ENCODE assay signal across 8 cellular contexts in genomic region chrX:51332188-51332942, GRCh38. TPM values are rescaled to one million over a fixed set of nuclear protein-coding genes. Genes with fewer than 3 reads are reported as not detected.
DNase-seq lines count a peak whose midpoint lies in the region; ATAC-seq and TF ChIP-seq lines count a peak whose summit lies in the region.

Gene NUDT10, plus strand, starts transcription at chrX:51332822. Its CDS starts 144 bp downstream, at chrX:51332966.

- intact Hi-C loops in upper lobe of right lung (cut with DNase I): no loop called here

- H3K79me1 ChIP-seq in neuronal stem cell (ENCODE audit: low read depth, low read length): no peaks in the 10 kb centered on the region

- H4K8ac ChIP-seq in neuronal stem cell (ENCODE audit: low read depth, low read length): no peak within 1 kb of the TSS

- no peaks in the 10 kb centered on the region for H3K4me1 ChIP-seq in neuronal stem cell (ENCODE audit: control insufficient read depth in 2 of 2, insufficient read depth in 1 of 2, low read depth in 1 of 2, low read length in 2 of 2)
- H3K4me1 ChIP-seq in upper lobe of right lung: no peaks in the 10 kb centered on the region

- no peak within 1 kb of the TSS for H2BK120ac ChIP-seq in neuronal stem cell (ENCODE audit: low read depth, low read length)

- no peak within 1 kb of the TSS for H2BK15ac ChIP-seq in neuronal stem cell (ENCODE audit: low read length)

- H3K4ac ChIP-seq in neuronal stem cell (ENCODE audit: low read length): no peak within 1 kb of the TSS

- peak; percentile 30 for DNase-seq in AG20443 (ENCODE audit: low spot score)
- peak; percentile 12 for DNase-seq in M059J (ENCODE audit: low read depth)
- DNase-seq in activated T-cell treated with anti-CD3 and anti-CD28 coated beads, Interleukin-2, amount 50 U/mL, for 1 hour: peak; percentile 32
- DNase-seq in fibroblast of villous mesenchyme (ENCODE audit: low read depth): peak; percentile 4
- peak; percentile 75 for DNase-seq in neuronal stem cell (ENCODE audit: low spot score)
- DNase-seq in upper lobe of right lung: peak; percentile 69

- peak within 1 kb of the TSS; percentile 56 for H3K14ac ChIP-seq in neuronal stem cell (ENCODE audit: low read length)

- TF ChIP-seq CTCF in fibroblast of villous mesenchyme (IDR thresholded peaks at IDR 0.05; ENCODE audit: insufficient read depth, low read depth, low read length) (no peak), upper lobe of right lung (IDR thresholded peaks at IDR 0.05) (no peak)

- no peak within 1 kb of the TSS for H2AK5ac ChIP-seq in neuronal stem cell (ENCODE audit: low read depth, low read length)

- no peak within 1 kb of the TSS for H2BK5ac ChIP-seq in neuronal stem cell (ENCODE audit: low read length)

- peaks cover 0 to 22% (median 0%) of the 10 kb centered on the region in 3 experiments for H3K27me3 ChIP-seq in neuronal stem cell (ENCODE audit: control insufficient read depth in 3 of 3, insufficient read depth in 3 of 3, low read depth in 1 of 3, low read length in 3 of 3)
- no peaks in the 10 kb centered on the region for H3K27me3 ChIP-seq in upper lobe of right lung

- ATAC-seq in upper lobe of right lung: peak; percentile 71
- ATAC-seq in GM19452 (IDR thresholded peaks at IDR 0.05; ENCODE audit: unreplicated experiment): no peak
- ATAC-seq in GM19035 (IDR thresholded peaks at IDR 0.05; ENCODE audit: unreplicated experiment): no peak

- H3K4me2 ChIP-seq in neuronal stem cell (ENCODE audit: insufficient read depth, low read length, poor library complexity, severe bottlenecking): peak within 1 kb of the TSS; percentile 54

- H2AFZ ChIP-seq in neuronal stem cell (ENCODE audit: low read length): peak within 1 kb of the TSS; percentile 91

- H3K9me3 ChIP-seq in neuronal stem cell (replicated peaks in 1 of 2; ENCODE audit: control insufficient read depth in 2 of 2, insufficient read depth in 1 of 2, low read depth in 1 of 2, low read length in 2 of 2) (no peaks in the 10 kb centered on the region), upper lobe of right lung (no peaks in the 10 kb centered on the region)

- H3K18ac ChIP-seq in neuronal stem cell (ENCODE audit: low read length): peak within 1 kb of the TSS; percentile 81

- H3K23ac ChIP-seq in neuronal stem cell (ENCODE audit: low read depth, low read length, poor library complexity): no peak within 1 kb of the TSS

- no peak within 1 kb of the TSS for H2BK12ac ChIP-seq in neuronal stem cell (ENCODE audit: low read length)

- H3K4me3 ChIP-seq in fibroblast of villous mesenchyme (ENCODE audit: low read depth, low read length): peak within 1 kb of the TSS; percentile 40
- H3K4me3 ChIP-seq in neuronal stem cell (ENCODE audit: low read length in 2 of 2): peak within 1 kb of the TSS; percentile 50 to 84
- H3K4me3 ChIP-seq in upper lobe of right lung: peak within 1 kb of the TSS; percentile 44

- H3K36me3 ChIP-seq in neuronal stem cell (replicated peaks in 1 of 2; ENCODE audit: control insufficient read depth in 2 of 2, insufficient read depth in 2 of 2, low read length in 2 of 2) (no peaks in the 10 kb centered on the region), upper lobe of right lung (no peaks in the 10 kb centered on the region)

- peak within 1 kb of the TSS; percentile 78 for H3K9ac ChIP-seq in neuronal stem cell (ENCODE audit: low read depth, low read length, poor library complexity)

- H4K91ac ChIP-seq in neuronal stem cell (ENCODE audit: low read depth, low read length, poor library complexity): no peak within 1 kb of the TSS

- H3K27ac ChIP-seq in neuronal stem cell (replicated peaks; ENCODE audit: low read length) (peak within 1 kb of the TSS; percentile 49), upper lobe of right lung (no peak within 1 kb of the TSS)

- WGBS in neuronal stem cell (ENCODE audit: extremely low coverage in 2 of 2, insufficient read length in 2 of 2, insufficient replicate concordance in 1 of 2), 2 donors: no CpG with 5 or more reads among the region's 68 CpGs

RNA-seq across cellular contexts. Expression of gene NUDT10, which starts in this region (rescaled TPM):
- total RNA-seq in M059J (2014; rRNA removed; shearing (Covaris generic)): not detected in 2 replicates
- total RNA-seq in fibroblast of villous mesenchyme (0.32 and 1.3 TPM in 2 replicates), upper lobe of right lung (not detected)
- 18.1 TPM for polyA plus RNA-seq in neuronal stem cell (2013, experiment 1 of 2)
- 18.1 TPM for polyA plus RNA-seq in neuronal stem cell (2013, experiment 2 of 2)

Comparison
In these comparisons a context has a peak if more than half of its experiments do, and no peak if none do; other contexts are left out.
1. Peak in DNase-seq in M059J; RNA of the gene not detected or under 1 TPM.
2. Peak in DNase-seq, ATAC-seq and H3K4me3 ChIP-seq in upper lobe of right lung; RNA of the gene not detected or under 1 TPM.
3. DNase-seq: peak in every context shown above with its lines; median percentile 75 in neuronal stem cell; 69 in upper lobe of right lung; 32 in activated T-cell treated with anti-CD3 and anti-CD28 coated beads, Interleukin-2, amount 50 U/mL, for 1 hour; 30 in AG20443; 12 in M059J; 4 in fibroblast of villous mesenchyme.